In the genomic region with DNA sequence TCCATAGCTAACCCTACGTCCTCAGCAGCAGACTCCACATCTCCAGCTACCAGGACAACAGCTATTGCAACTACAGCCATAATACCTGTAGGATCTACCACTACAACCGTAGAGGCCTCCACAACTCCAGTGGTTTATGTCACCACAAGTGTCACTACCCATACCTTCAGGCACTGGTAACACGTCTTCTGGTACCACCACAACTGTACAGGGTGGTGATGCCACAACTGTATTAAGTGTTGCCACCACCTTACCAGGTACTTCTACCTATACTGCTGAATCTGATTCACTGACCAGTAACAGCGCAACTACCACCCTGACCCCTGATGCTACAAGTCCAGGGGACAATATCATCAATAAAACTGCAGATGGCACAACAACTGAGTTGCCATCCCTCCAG, we compare ENCODE assay signal across 12 cellular contexts. TPM values are rescaled to one million over a fixed set of nuclear protein-coding genes. Genes with fewer than 3 reads are reported as not detected.
"Had no signal": no experiment of that assay in that cellular context is flagged by ENCODE, and none has a peak within 500 bp of the region (broad histone marks: within the 10 kb centered on the region; RNA-seq: fewer than 3 reads in every experiment).

No MANE protein-coding gene starts in this region.

- ATAC-seq: GM23338, HCT116 had no signal

- H3K9me3 Mint-ChIP-seq: GM23338, H9 had no signal

- H3K4me3 Mint-ChIP-seq: GM23338, H9, HFFc6 had no signal

- DNase-seq: GM23248, GOT3, H7, H9, HCEC 1CT, HFFc6 had no signal

- H3K27ac Mint-ChIP-seq: GM23338, HFFc6 had no signal

- H3K4me1 Mint-ChIP-seq: GM23338 had no signal

- H3K4me3 ChIP-seq: GM23248, GM23338, HAP-1 had no signal

- H3K36me3 ChIP-seq: HAP-1 had no signal

- FAIRE-seq: H1, H54 had no signal

RNA-seq across cellular contexts. Expression of gene CABS1, which starts 34.6 kb away (rescaled TPM):
- total RNA-seq: GM23248, GM23338, H1, H4, H7, HFFc6 had no signal

RNA-seq across cellular contexts. Expression of gene CSN3, which starts 57.8 kb away (rescaled TPM):
- total RNA-seq: GM23248, GM23338, H1, H4, H7, H9, HFFc6 had no signal
